In genomic region chr1:29179641-29180184, GRCh38 we compare ENCODE assay signal across 2 cellular contexts.
TF ChIP-seq lines count a peak whose summit lies in the region.

No MANE protein-coding gene starts in this region.

TF ChIP-seq in SK-N-SH, 30 proteins besides CTCF, POLR2A, EP300 and RAD21 (continued from another document):
- TF ChIP-seq PBX3 (IDR thresholded peaks at IDR 0.05) = no peak
- no peak for TF ChIP-seq CHD2 (IDR thresholded peaks at IDR 0.05; ENCODE audit: low read length, partially characterized antibody)
- TF ChIP-seq SMC3 (IDR thresholded peaks at IDR 0.05; ENCODE audit: low read depth, low read length) = no peak

TF ChIP-seq in SK-N-SH treated with all-trans-retinoic acid at 6 μM for 48 hours, 23 proteins besides CTCF, POLR2A, EP300 and RAD21 (continued from another document):
- TF ChIP-seq POU6F1 (CRISPR knock-in tag; IDR thresholded peaks at IDR 0.05; ENCODE audit: borderline replicate concordance, low read depth) (no peak), CREB5 (CRISPR knock-in tag; IDR thresholded peaks at IDR 0.05; ENCODE audit: low read depth) (no peak), PPARA (CRISPR knock-in tag; IDR thresholded peaks at IDR 0.05; ENCODE audit: borderline replicate concordance) (no peak), RARB (CRISPR knock-in tag; IDR thresholded peaks at IDR 0.05) (no peak), ZNF70 (CRISPR knock-in tag; IDR thresholded peaks at IDR 0.05) (no peak), GLIS3 (CRISPR knock-in tag; IDR thresholded peaks at IDR 0.05) (no peak), ZC3H10 (CRISPR knock-in tag; IDR thresholded peaks at IDR 0.05) (no peak), ZNF8 (CRISPR knock-in tag; IDR thresholded peaks at IDR 0.05) (no peak), ISL1 (CRISPR knock-in tag; IDR thresholded peaks at IDR 0.05) (no peak), ZFP3 (CRISPR knock-in tag; IDR thresholded peaks at IDR 0.05) (no peak), TCF4 (CRISPR knock-in tag; IDR thresholded peaks at IDR 0.05; ENCODE audit: borderline replicate concordance) (no peak)
